ENCODE assay signal across 27 cellular contexts in the genomic region with DNA sequence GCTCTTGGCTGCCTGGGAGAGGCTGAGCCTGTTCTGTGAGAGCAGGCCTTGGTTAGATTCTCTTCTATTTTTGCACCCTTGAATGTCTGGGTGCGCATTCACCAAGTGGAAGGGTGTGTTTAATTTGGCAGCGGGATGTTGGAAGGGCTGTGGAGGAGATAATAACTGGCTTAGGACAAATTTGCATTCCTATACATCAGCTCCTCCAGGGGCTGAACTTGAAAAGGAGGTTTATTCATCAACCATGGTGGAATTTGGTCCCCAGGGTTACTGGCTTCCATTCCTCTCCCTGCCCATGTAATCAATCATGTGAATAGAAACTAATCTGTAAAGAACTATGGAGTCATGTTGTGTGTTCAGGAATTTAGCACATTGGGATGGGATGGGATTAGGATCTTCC.
"Had no signal": no experiment of that assay in that cellular context is flagged by ENCODE, and none has a peak within 500 bp of the region (broad histone marks: within the 10 kb centered on the region; RNA-seq: fewer than 3 reads in every experiment).

No MANE protein-coding gene starts in this region.

- H3K4me3 ChIP-seq: body of pancreas, gastrocnemius medialis had no signal

- H3K4me3 Mint-ChIP-seq: activated CD4-positive, alpha-beta memory T cell treated with anti-CD3 and anti-CD28 coated beads, Interleukin-2, amount 10 ng/mL, durations not matched to agents 7 days and 5 days; activated CD4-positive, alpha-beta T cell treated with anti-CD3 and anti-CD28 coated beads, Interleukin-2, amount 10 ng/mL, durations not matched to agents 7 days and 5 days; activated naive CD4-positive, alpha-beta T cell treated with anti-CD3 and anti-CD28 coated beads, Interleukin-2, amount 10 ng/mL, durations not matched to agents 7 days and 5 days; activated naive CD8-positive, alpha-beta T cell treated with anti-CD3 and anti-CD28 coated beads, Interleukin-2, amount 10 ng/mL, durations not matched to agents 7 days and 5 days; activated T-cell treated with anti-CD3 and anti-CD28 coated beads, Interleukin-2, amount 50 U/mL, for 24 hours; activated T-cell treated with anti-CD3 and anti-CD28 coated beads, Interleukin-2, amount 50 U/mL, for 72 hours; effector memory CD8-positive, alpha-beta T cell; WTC11 had no signal

- H3K27ac Mint-ChIP-seq: activated CD4-positive, alpha-beta memory T cell treated with anti-CD3 and anti-CD28 coated beads, Interleukin-2, amount 10 ng/mL, durations not matched to agents 7 days and 5 days; activated CD4-positive, alpha-beta T cell treated with anti-CD3 and anti-CD28 coated beads, Interleukin-2, amount 10 ng/mL, durations not matched to agents 7 days and 5 days; activated naive CD4-positive, alpha-beta T cell treated with anti-CD3 and anti-CD28 coated beads, Interleukin-2, amount 10 ng/mL, durations not matched to agents 7 days and 5 days; activated naive CD4-positive, alpha-beta T cell treated with anti-CD3 and anti-CD28 coated beads, Interleukin-2, amount 50 U/mL, for 72 hours; activated naive CD8-positive, alpha-beta T cell treated with anti-CD3 and anti-CD28 coated beads, Interleukin-2, amount 10 ng/mL, durations not matched to agents 7 days and 5 days; activated T-cell treated with anti-CD3 and anti-CD28 coated beads, Interleukin-2, amount 50 U/mL, for 24 hours; activated T-cell treated with anti-CD3 and anti-CD28 coated beads, Interleukin-2, amount 50 U/mL, for 72 hours; effector memory CD8-positive, alpha-beta T cell; WTC11 had no signal

- H3K36me3 ChIP-seq: gastrocnemius medialis had no signal

- H3K27ac ChIP-seq: body of pancreas, epithelial cell of prostate, foreskin keratinocyte, gastrocnemius medialis, VCaP had no signal

- H3K27me3 ChIP-seq: body of pancreas, foreskin keratinocyte had no signal

- DNase-seq: activated CD4-positive, alpha-beta memory T cell treated with anti-CD3 and anti-CD28 coated beads, Interleukin-2, amount 10 ng/mL, durations not matched to agents 7 days and 5 days; activated CD4-positive, alpha-beta T cell treated with anti-CD3 and anti-CD28 coated beads for 1 hour; activated CD4-positive, alpha-beta T cell treated with anti-CD3 and anti-CD28 coated beads for 4 hours; activated CD4-positive, alpha-beta T cell treated with anti-CD3 and anti-CD28 coated beads, Interleukin-2, amount 10 ng/mL, durations not matched to agents 7 days and 5 days; activated CD4-positive, alpha-beta T cell treated with anti-CD3 and anti-CD28 coated beads, Interleukin-2, amount 50 U/mL, for 4 hours; activated CD8-positive, alpha-beta memory T cell treated with anti-CD3 and anti-CD28 coated beads, Interleukin-2, amount 50 U/mL, for 48 hours; activated gamma-delta T cell; activated naive CD4-positive, alpha-beta T cell; activated naive CD4-positive, alpha-beta T cell treated with anti-CD3 and anti-CD28 coated beads, Interleukin-2, amount 10 ng/mL, durations not matched to agents 7 days and 5 days; activated naive CD8-positive, alpha-beta T cell treated with anti-CD3 and anti-CD28 coated beads, Interleukin-2, amount 10 ng/mL, durations not matched to agents 7 days and 5 days; activated T-cell treated with anti-CD3 and anti-CD28 coated beads for 4 hours; activated T-cell treated with anti-CD3 and anti-CD28 coated beads, Interleukin-2, amount 50 U/mL, for 24 hours; activated T-cell treated with anti-CD3 and anti-CD28 coated beads, Interleukin-2, amount 50 U/mL, for 72 hours; body of pancreas; caudate nucleus; cortex of kidney; dermis blood vessel endothelial cell; effector CD4-positive, alpha-beta T cell; effector memory CD8-positive, alpha-beta T cell; foreskin keratinocyte; gastrocnemius medialis; T-helper 2 cell had no signal

- H3K4me1 Mint-ChIP-seq: activated CD4-positive, alpha-beta memory T cell treated with anti-CD3 and anti-CD28 coated beads, Interleukin-2, amount 10 ng/mL, durations not matched to agents 7 days and 5 days; activated CD4-positive, alpha-beta T cell treated with anti-CD3 and anti-CD28 coated beads, Interleukin-2, amount 10 ng/mL, durations not matched to agents 7 days and 5 days; activated naive CD4-positive, alpha-beta T cell treated with anti-CD3 and anti-CD28 coated beads, Interleukin-2, amount 10 ng/mL, durations not matched to agents 7 days and 5 days; activated naive CD8-positive, alpha-beta T cell treated with anti-CD3 and anti-CD28 coated beads, Interleukin-2, amount 10 ng/mL, durations not matched to agents 7 days and 5 days had no signal

- H3K27me3 Mint-ChIP-seq: activated CD4-positive, alpha-beta memory T cell treated with anti-CD3 and anti-CD28 coated beads, Interleukin-2, amount 10 ng/mL, durations not matched to agents 7 days and 5 days; activated CD4-positive, alpha-beta T cell treated with anti-CD3 and anti-CD28 coated beads, Interleukin-2, amount 10 ng/mL, durations not matched to agents 7 days and 5 days; activated naive CD4-positive, alpha-beta T cell treated with anti-CD3 and anti-CD28 coated beads, Interleukin-2, amount 10 ng/mL, durations not matched to agents 7 days and 5 days had no signal

- ATAC-seq: activated naive CD4-positive, alpha-beta T cell treated with anti-CD3 and anti-CD28 coated beads, Interleukin-2, amount 50 U/mL, for 72 hours; activated T-cell treated with anti-CD3 and anti-CD28 coated beads, Interleukin-2, amount 50 U/mL, for 72 hours; body of pancreas; effector memory CD8-positive, alpha-beta T cell; esophagus mucosa; foreskin keratinocyte; gastrocnemius medialis; WTC11 had no signal

- H3K36me3 Mint-ChIP-seq: activated naive CD4-positive, alpha-beta T cell treated with anti-CD3 and anti-CD28 coated beads, Interleukin-2, amount 10 ng/mL, durations not matched to agents 7 days and 5 days; activated naive CD4-positive, alpha-beta T cell treated with anti-CD3 and anti-CD28 coated beads, Interleukin-2, amount 50 U/mL, for 72 hours; activated naive CD8-positive, alpha-beta T cell treated with anti-CD3 and anti-CD28 coated beads, Interleukin-2, amount 10 ng/mL, durations not matched to agents 7 days and 5 days had no signal

- H3K4me1 ChIP-seq: body of pancreas, foreskin keratinocyte, gastrocnemius medialis had no signal

- H3K9me3 ChIP-seq: gastrocnemius medialis had no signal

- H3K9me3 Mint-ChIP-seq: activated CD4-positive, alpha-beta memory T cell treated with anti-CD3 and anti-CD28 coated beads, Interleukin-2, amount 10 ng/mL, durations not matched to agents 7 days and 5 days; activated T-cell treated with anti-CD3 and anti-CD28 coated beads, Interleukin-2, amount 50 U/mL, for 24 hours had no signal
